Comparison of ENCODE assay signal across 21 cellular contexts in genomic region chr3:112273536-112273935, GRCh38. TPM values are rescaled to one million over a fixed set of nuclear protein-coding genes. Genes with fewer than 3 reads are reported as not detected.
"Had no signal": no experiment of that assay in that cellular context is flagged by ENCODE, and none has a peak within 500 bp of the region (broad histone marks: within the 10 kb centered on the region; RNA-seq: fewer than 3 reads in every experiment).

No MANE protein-coding gene starts in this region.

- DNase-seq: islet precursor cell; left ventricle myocardium inferior; midbrain; mucosa of descending colon; naive thymus-derived CD4-positive, alpha-beta T cell; ovary; right lobe of liver; stimulated activated CD4-positive, alpha-beta T cell treated with anti-CD3 and anti-CD28 coated beads, Interleukin-1b, Interleukin-23, amount 100 ng/mL, for 48 hours; stimulated activated CD4-positive, alpha-beta T cell treated with anti-CD3 and anti-CD28 coated beads, Interleukin-2, amount 100 ng/mL, for 48 hours; stimulated activated CD4-positive, alpha-beta T cell treated with anti-CD3 and anti-CD28 coated beads, Interleukin-4, amount 100 ng/mL, for 4 hours; stimulated activated CD8-positive, alpha-beta memory T cell treated with anti-CD3 and anti-CD28 coated beads, Interleukin-4, amount 100 ng/mL, for 48 hours; stimulated activated naive CD4-positive, alpha-beta T cell treated with Interleukin-2 at 50 U/mL for 16 hours; stimulated activated naive CD8-positive, alpha-beta T cell treated with anti-CD3 and anti-CD28 coated beads, Interleukin-15, amount 100 ng/mL, for 72 hours; substantia nigra; uterus had no signal

- H3K4me3 ChIP-seq: left ventricle myocardium inferior, lung, mucosa of descending colon, ovary, right atrium auricular region, right lobe of liver, smooth muscle cell, tibial nerve, uterus had no signal

- ATAC-seq: mucosa of descending colon; naive thymus-derived CD4-positive, alpha-beta T cell; right lobe of liver; stimulated activated memory B cell treated with anti-CD40 and anti-IgM and Interleukin-4, amounts not matched to agents 10 μg/mL and 1 μg/mL and 100 μg/mL, for 72 hours; stimulated activated naive CD8-positive, alpha-beta T cell treated with anti-CD3 and anti-CD28 coated beads, Interleukin-15, amount 100 ng/mL, for 72 hours had no signal

RNA-seq across cellular contexts. Expression of gene SLC9C1, which starts 20.5 kb away (rescaled TPM):
- polyA plus RNA-seq: lung, neural cell, smooth muscle cell had no signal
